ENCODE assay signal across 9 cellular contexts in the genomic region with DNA sequence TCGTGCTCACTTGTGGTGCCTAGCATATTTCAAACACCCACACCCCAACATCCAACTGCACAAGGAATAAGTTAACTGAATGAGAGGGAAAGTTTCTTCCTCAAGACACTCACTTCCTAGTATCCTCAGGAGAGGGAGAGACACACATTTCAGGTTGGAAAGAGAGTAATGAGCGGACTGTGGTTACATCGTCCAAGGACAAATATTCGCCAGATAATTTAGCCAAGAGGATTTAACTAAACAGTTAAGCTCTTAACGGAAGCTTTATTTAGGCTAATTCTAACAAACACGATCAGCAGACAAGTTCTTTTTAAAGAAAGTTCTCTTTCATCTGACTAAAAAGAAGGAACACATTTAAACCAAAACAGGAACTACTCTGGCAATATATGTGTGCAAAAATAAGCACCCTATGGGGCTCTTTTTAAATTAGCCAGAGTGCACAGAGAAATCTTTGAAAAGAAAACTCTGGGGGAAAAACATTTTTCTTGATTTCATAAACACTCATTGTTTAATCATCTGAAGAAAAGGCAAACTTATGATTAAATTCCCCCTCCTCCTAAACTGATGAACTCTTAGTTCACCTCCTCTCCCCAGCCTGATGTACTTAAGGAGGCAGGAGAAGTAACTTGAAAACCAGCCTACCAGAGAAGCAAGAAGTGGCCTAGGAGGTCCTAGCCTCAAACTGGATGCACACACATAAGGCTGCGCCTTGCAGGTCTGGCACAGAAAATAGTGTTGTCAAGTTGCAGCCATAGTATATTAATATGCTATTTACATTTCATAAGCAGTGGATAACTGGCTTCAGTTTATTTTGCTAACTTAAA. TPM values are rescaled to one million over a fixed set of nuclear protein-coding genes. Genes with fewer than 3 reads are reported as not detected.
DNase-seq lines count a peak whose midpoint lies in the region; ATAC-seq, FAIRE-seq and TF ChIP-seq lines count a peak whose summit lies in the region.
"Had no signal": no experiment of that assay in that cellular context is flagged by ENCODE, and none has a peak within 500 bp of the region (broad histone marks: within the 10 kb centered on the region; RNA-seq: fewer than 3 reads in every experiment).

No MANE protein-coding gene starts in this region.

- ATAC-seq in HG03039 (IDR thresholded peaks at IDR 0.05; ENCODE audit: unreplicated experiment) (peak; percentile 39), HG03571 (IDR thresholded peaks at IDR 0.05; ENCODE audit: unreplicated experiment) (no peak)

- H3K4me3 Mint-ChIP-seq in activated T-cell treated with anti-CD3 and anti-CD28 coated beads, Interleukin-2, amount 50 U/mL, for 24 hours, result peak overlapping the region; percentile 57
- H3K4me3 Mint-ChIP-seq in activated naive CD8-positive, alpha-beta T cell treated with anti-CD3 and anti-CD28 coated beads for 36 hours, result peak overlapping the region; percentile 54
- peak overlapping the region; percentile 55 for H3K4me3 Mint-ChIP-seq in stimulated activated naive CD8-positive, alpha-beta T cell treated with anti-CD3 and anti-CD28 coated beads, Interleukin-15, Interleukin-2, amounts not matched to agents 100 ng/mL and 50 ng/mL, for 24 hours

- H3K27me3 Mint-ChIP-seq in activated T-cell treated with anti-CD3 and anti-CD28 coated beads, Interleukin-2, amount 50 U/mL, for 24 hours, result no peaks in the 10 kb centered on the region
- no peaks in the 10 kb centered on the region for H3K27me3 Mint-ChIP-seq in activated naive CD8-positive, alpha-beta T cell treated with anti-CD3 and anti-CD28 coated beads for 36 hours
- H3K27me3 Mint-ChIP-seq in stimulated activated naive CD8-positive, alpha-beta T cell treated with anti-CD3 and anti-CD28 coated beads, Interleukin-15, Interleukin-2, amounts not matched to agents 100 ng/mL and 50 ng/mL, for 24 hours, result no peaks in the 10 kb centered on the region

- H3K27ac ChIP-seq in WERI-Rb-1, result no peak overlapping the region

- H3K9me3 ChIP-seq in WERI-Rb-1 (ENCODE audit: severe bottlenecking), result no peaks in the 10 kb centered on the region

- no peak for TF ChIP-seq POLR2A in H54 (IDR thresholded peaks at IDR 0.05; ENCODE audit: low read depth, low read length)

- H3K27me3 ChIP-seq in WERI-Rb-1 (ENCODE audit: insufficient read depth, low read depth, severe bottlenecking), result no peaks in the 10 kb centered on the region

- no peak for TF ChIP-seq CTCF in WERI-Rb-1 (IDR thresholded peaks at IDR 0.05; ENCODE audit: low read depth, low read length)

- DNase-seq in activated T-cell treated with anti-CD3 and anti-CD28 coated beads, Interleukin-2, amount 50 U/mL, for 24 hours, result no peak
- DNase-seq in activated T-cell treated with anti-CD3 and anti-CD28 coated beads, Interleukin-2, amount 50 U/mL, for 1 hour, result no peak
- DNase-seq in activated naive CD8-positive, alpha-beta T cell treated with anti-CD3 and anti-CD28 coated beads for 36 hours, result no peak
- DNase-seq in H54 (ENCODE audit: insufficient read length, low spot score) (no peak), WERI-Rb-1 (no peak)
- DNase-seq: SW 1271 had no signal

- no peaks in the 10 kb centered on the region for H3K36me3 Mint-ChIP-seq in activated T-cell treated with anti-CD3 and anti-CD28 coated beads, Interleukin-2, amount 50 U/mL, for 24 hours (ENCODE audit: low read depth)
- peaks cover 18% of the 10 kb centered on the region for H3K36me3 Mint-ChIP-seq in activated naive CD8-positive, alpha-beta T cell treated with anti-CD3 and anti-CD28 coated beads for 36 hours
- no peaks in the 10 kb centered on the region for H3K36me3 Mint-ChIP-seq in stimulated activated naive CD8-positive, alpha-beta T cell treated with anti-CD3 and anti-CD28 coated beads, Interleukin-15, Interleukin-2, amounts not matched to agents 100 ng/mL and 50 ng/mL, for 24 hours (ENCODE audit: low read depth)

- H3K4me1 Mint-ChIP-seq in activated T-cell treated with anti-CD3 and anti-CD28 coated beads, Interleukin-2, amount 50 U/mL, for 24 hours (ENCODE audit: low read depth), result peaks cover 64% of the 10 kb centered on the region
- peaks cover 63% of the 10 kb centered on the region for H3K4me1 Mint-ChIP-seq in activated naive CD8-positive, alpha-beta T cell treated with anti-CD3 and anti-CD28 coated beads for 36 hours
- peaks cover 75% of the 10 kb centered on the region for H3K4me1 Mint-ChIP-seq in stimulated activated naive CD8-positive, alpha-beta T cell treated with anti-CD3 and anti-CD28 coated beads, Interleukin-15, Interleukin-2, amounts not matched to agents 100 ng/mL and 50 ng/mL, for 24 hours (ENCODE audit: low read depth)

- no peaks in the 10 kb centered on the region for H3K36me3 ChIP-seq in WERI-Rb-1

- no peaks in the 10 kb centered on the region for H3K9me3 Mint-ChIP-seq in activated T-cell treated with anti-CD3 and anti-CD28 coated beads, Interleukin-2, amount 50 U/mL, for 24 hours
- H3K9me3 Mint-ChIP-seq in activated naive CD8-positive, alpha-beta T cell treated with anti-CD3 and anti-CD28 coated beads for 36 hours, result peaks cover 5% of the 10 kb centered on the region
- no peaks in the 10 kb centered on the region for H3K9me3 Mint-ChIP-seq in stimulated activated naive CD8-positive, alpha-beta T cell treated with anti-CD3 and anti-CD28 coated beads, Interleukin-15, Interleukin-2, amounts not matched to agents 100 ng/mL and 50 ng/mL, for 24 hours

- peak overlapping the region; percentile 74 for H3K27ac Mint-ChIP-seq in activated T-cell treated with anti-CD3 and anti-CD28 coated beads, Interleukin-2, amount 50 U/mL, for 24 hours
- peak overlapping the region; percentile 86 for H3K27ac Mint-ChIP-seq in activated naive CD8-positive, alpha-beta T cell treated with anti-CD3 and anti-CD28 coated beads for 36 hours
- peak overlapping the region; percentile 79 for H3K27ac Mint-ChIP-seq in stimulated activated naive CD8-positive, alpha-beta T cell treated with anti-CD3 and anti-CD28 coated beads, Interleukin-15, Interleukin-2, amounts not matched to agents 100 ng/mL and 50 ng/mL, for 24 hours

- no peak overlapping the region for H3K4me3 ChIP-seq in WERI-Rb-1 (ENCODE audit: low read depth, low read length)

- no peak for FAIRE-seq in H54 (lab: Jason Lieb, UNC)

RNA-seq across cellular contexts. Expression of a gene that starts 13.3 kb away (rescaled TPM):
- total RNA-seq in activated naive CD8-positive, alpha-beta T cell treated with anti-CD3 and anti-CD28 coated beads for 36 hours, result 100 to 1,000 TPM; 147 to 153 TPM
